In the genomic region with DNA sequence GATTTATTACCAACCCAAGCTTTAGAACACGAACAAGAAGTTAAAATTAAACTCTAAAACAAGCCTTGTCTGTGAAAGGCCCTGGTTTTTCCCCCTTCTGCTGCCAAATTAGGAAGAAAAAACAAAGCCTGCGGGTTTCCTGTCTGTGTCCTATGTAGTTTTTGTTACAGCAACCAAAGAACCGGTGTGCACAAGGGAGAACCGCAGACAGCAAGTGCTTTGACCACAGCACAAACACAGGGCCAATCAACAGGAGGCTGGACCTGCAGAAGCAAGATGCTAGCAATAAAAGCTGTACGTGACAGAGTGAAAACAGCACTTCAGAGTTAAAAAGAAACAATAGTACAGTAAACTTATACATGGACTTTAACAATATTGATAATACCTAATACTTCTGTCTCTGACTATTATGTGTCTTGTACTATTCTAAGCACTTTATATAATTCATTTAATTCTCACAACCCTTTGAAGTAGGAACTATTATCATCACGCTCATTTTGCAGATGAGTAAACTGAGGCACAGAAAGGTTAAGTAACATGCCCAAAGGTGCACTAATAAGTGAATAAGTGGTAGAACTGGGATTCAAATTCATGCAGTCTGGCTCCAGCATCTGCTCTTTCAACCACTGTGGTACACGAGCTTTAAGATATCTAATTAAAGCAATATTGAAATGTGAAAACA, we compare ENCODE assay signal across 8 cellular contexts.
DNase-seq lines count a peak whose midpoint lies in the region; ATAC-seq lines count a peak whose summit lies in the region.

No MANE protein-coding gene starts in this region.

- peak; percentile 44 for ATAC-seq in HG02970 (IDR thresholded peaks at IDR 0.05; ENCODE audit: low FRiP score, unreplicated experiment)
- ATAC-seq in stimulated activated naive CD8-positive, alpha-beta T cell treated with anti-CD3 and anti-CD28 coated beads, Interleukin-15, amount 100 ng/mL, for 72 hours, result peak; percentile 67

- peaks cover 99% of the 10 kb centered on the region for H3K4me1 Mint-ChIP-seq in stimulated activated naive CD8-positive, alpha-beta T cell treated with anti-CD3 and anti-CD28 coated beads, Interleukin-15, amount 100 ng/mL, for 72 hours

- peak; percentile 60 for DNase-seq in activated naive CD4-positive, alpha-beta T cell treated with Interleukin-2 at 50 U/mL for 16 hours
- no peak for DNase-seq in activated naive CD4-positive, alpha-beta T cell treated with anti-CD3 and anti-CD28 coated beads, Interleukin-2, amount 50 U/mL, for 16 hours
- peak; percentile 98 for DNase-seq in RPMI7951 (ENCODE audit: low read depth)
- peak; percentile 82 for DNase-seq in kidney tubule cell (ENCODE audit: low spot score)
- DNase-seq in stimulated activated naive CD8-positive, alpha-beta T cell treated with anti-CD3 and anti-CD28 coated beads, Interleukin-15, amount 100 ng/mL, for 72 hours, result peak; percentile 63 to 83
- DNase-seq in NCI-H128 (lab: John Stamatoyannopoulos, UW; ENCODE audit: unreplicated experiment), result no peak

- H3K27me3 Mint-ChIP-seq in stimulated activated naive CD8-positive, alpha-beta T cell treated with anti-CD3 and anti-CD28 coated beads, Interleukin-15, amount 100 ng/mL, for 72 hours, result no peaks in the 10 kb centered on the region

- H3K27ac ChIP-seq in angular gyrus (ENCODE audit: low read depth, low read length), result peak overlapping the region; percentile 79

- H3K4me3 Mint-ChIP-seq in stimulated activated naive CD8-positive, alpha-beta T cell treated with anti-CD3 and anti-CD28 coated beads, Interleukin-15, amount 100 ng/mL, for 72 hours, result peak overlapping the region; percentile 65 to 82

- H3K27ac Mint-ChIP-seq in stimulated activated naive CD8-positive, alpha-beta T cell treated with anti-CD3 and anti-CD28 coated beads, Interleukin-15, amount 100 ng/mL, for 72 hours, result peak overlapping the region; percentile 98 to 100

- no peaks in the 10 kb centered on the region for H3K9me3 Mint-ChIP-seq in stimulated activated naive CD8-positive, alpha-beta T cell treated with anti-CD3 and anti-CD28 coated beads, Interleukin-15, amount 100 ng/mL, for 72 hours

Comparison
In these comparisons a context has a peak if more than half of its experiments do, and no peak if none do; other contexts are left out.
1. DNase-seq: peak in activated naive CD4-positive, alpha-beta T cell treated with Interleukin-2 at 50 U/mL for 16 hours (single experiment), RPMI7951 (single experiment), kidney tubule cell (single experiment) and stimulated activated naive CD8-positive, alpha-beta T cell treated with anti-CD3 and anti-CD28 coated beads, Interleukin-15, amount 100 ng/mL, for 72 hours (2 of 2); none in activated naive CD4-positive, alpha-beta T cell treated with anti-CD3 and anti-CD28 coated beads, Interleukin-2, amount 50 U/mL, for 16 hours (single experiment) and NCI-H128 (single experiment).